ENCODE assay signal across 23 cellular contexts in genomic region chr10:52540479-52540984, GRCh38.
"Had no signal": no experiment of that assay in that cellular context is flagged by ENCODE, and none has a peak within 500 bp of the region (broad histone marks: within the 10 kb centered on the region; RNA-seq: fewer than 3 reads in every experiment).

No MANE protein-coding gene starts in this region.

- H3K4me1 Mint-ChIP-seq: activated naive CD8-positive, alpha-beta T cell treated with anti-CD3 and anti-CD28 coated beads, Interleukin-2, amount 10 ng/mL, durations not matched to agents 7 days and 5 days; memory B cell; WTC11 had no signal

- H3K36me3 Mint-ChIP-seq: activated naive CD8-positive, alpha-beta T cell treated with anti-CD3 and anti-CD28 coated beads, Interleukin-2, amount 10 ng/mL, durations not matched to agents 7 days and 5 days; memory B cell; neural progenitor cell; WTC11 had no signal

- H3K27ac ChIP-seq: ascending aorta, dorsolateral prefrontal cortex, left ventricle myocardium inferior, neural progenitor cell, psoas muscle, stomach, thyroid gland, uterus had no signal

- ATAC-seq: activated CD8-positive, alpha-beta T cell treated with anti-CD3 and anti-CD28 coated beads, Interleukin-2, amount 10 ng/mL, durations not matched to agents 7 days and 5 days; psoas muscle; sciatic nerve; WTC11 had no signal

- H3K9me3 Mint-ChIP-seq: activated naive CD8-positive, alpha-beta T cell treated with anti-CD3 and anti-CD28 coated beads, Interleukin-2, amount 10 ng/mL, durations not matched to agents 7 days and 5 days; neural progenitor cell had no signal

- H3K9ac ChIP-seq: neural progenitor cell had no signal

- H3K4me2 ChIP-seq: neural progenitor cell had no signal

- H3K4me1 ChIP-seq: ascending aorta, left ventricle myocardium inferior, neural progenitor cell, psoas muscle, stomach, thyroid gland, uterus had no signal

- H2AFZ ChIP-seq: neural progenitor cell had no signal

- H3K27ac Mint-ChIP-seq: activated CD8-positive, alpha-beta T cell treated with anti-CD3 and anti-CD28 coated beads, Interleukin-2, amount 10 ng/mL, durations not matched to agents 7 days and 5 days; activated naive CD8-positive, alpha-beta T cell treated with anti-CD3 and anti-CD28 coated beads, Interleukin-2, amount 10 ng/mL, durations not matched to agents 7 days and 5 days; endodermal cell; memory B cell; WTC11 had no signal

- H3K4me3 ChIP-seq: ascending aorta, dorsolateral prefrontal cortex, left ventricle myocardium inferior, neural progenitor cell, psoas muscle, stomach, thyroid gland, uterus had no signal

- H3K27me3 ChIP-seq: ascending aorta, neural progenitor cell, stomach, thyroid gland, uterus had no signal

- H3K27me3 Mint-ChIP-seq: activated naive CD8-positive, alpha-beta T cell treated with anti-CD3 and anti-CD28 coated beads, Interleukin-2, amount 10 ng/mL, durations not matched to agents 7 days and 5 days; memory B cell had no signal

- H3K36me3 ChIP-seq: ascending aorta, left ventricle myocardium inferior, neural progenitor cell, stomach, thyroid gland, uterus had no signal

- H3K4me3 Mint-ChIP-seq: activated CD8-positive, alpha-beta T cell treated with anti-CD3 and anti-CD28 coated beads, Interleukin-2, amount 10 ng/mL, durations not matched to agents 7 days and 5 days; activated naive CD8-positive, alpha-beta T cell treated with anti-CD3 and anti-CD28 coated beads, Interleukin-2, amount 10 ng/mL, durations not matched to agents 7 days and 5 days; endodermal cell; memory B cell; neural progenitor cell; WTC11 had no signal

- DNase-seq: activated CD4-positive, alpha-beta T cell treated with anti-CD3 and anti-CD28 coated beads for 48 hours; activated CD8-positive, alpha-beta memory T cell treated with anti-CD3 and anti-CD28 coated beads, Interleukin-2, amount 50 U/mL, for 4 hours; activated CD8-positive, alpha-beta T cell treated with anti-CD3 and anti-CD28 coated beads, Interleukin-2, amount 10 ng/mL, durations not matched to agents 7 days and 5 days; activated gamma-delta T cell treated with Interleukin-2 at 50 U/mL for 16 hours; activated naive CD8-positive, alpha-beta T cell treated with anti-CD3 and anti-CD28 coated beads, Interleukin-2, amount 10 ng/mL, durations not matched to agents 7 days and 5 days; activated T-cell treated with anti-CD3 and anti-CD28 coated beads, Interleukin-2, amount 50 U/mL, for 48 hours; dorsolateral prefrontal cortex; endodermal cell; erythroblast; islet precursor cell; left ventricle myocardium inferior; psoas muscle; stimulated activated CD4-positive, alpha-beta T cell treated with anti-CD3 and anti-CD28 coated beads, Interleukin-12 subunit alpha, Interleukin-12 subunit beta, amount 100 ng/mL, for 4 hours; stimulated activated CD4-positive, alpha-beta T cell treated with anti-CD3 and anti-CD28 coated beads, Interleukin-2, amount 100 ng/mL, for 24 hours; stomach; SW 1271; thyroid gland; uterus had no signal
